15 cellular contexts compared by ENCODE assay signal in genomic region chr4:64271601-64272081, GRCh38.
DNase-seq lines count a peak whose midpoint lies in the region; ATAC-seq, FAIRE-seq and TF ChIP-seq lines count a peak whose summit lies in the region.
"Had no signal": no experiment of that assay in that cellular context is flagged by ENCODE, and none has a peak within 500 bp of the region (broad histone marks: within the 10 kb centered on the region; RNA-seq: fewer than 3 reads in every experiment).

No MANE protein-coding gene starts in this region.

- H2BK12ac ChIP-seq in neuronal stem cell (ENCODE audit: low read length) = no peak overlapping the region

- H3K4me3 ChIP-seq in MM.1S (ENCODE audit: low read length) (no peak overlapping the region), astrocyte (ENCODE audit: insufficient read depth, low read depth, low read length) (peak overlapping the region; percentile 10), neuronal stem cell (ENCODE audit: low read length in 2 of 2) (no peak overlapping the region), tibial nerve (no peak overlapping the region)
- H3K4me3 ChIP-seq: mucosa of descending colon, uterus had no signal

- no peak overlapping the region for H2BK15ac ChIP-seq in neuronal stem cell (ENCODE audit: low read length)

- H3K27ac Mint-ChIP-seq in astrocyte (ENCODE audit: unreplicated experiment) = no peak overlapping the region
- no peak overlapping the region for H3K27ac Mint-ChIP-seq in stimulated activated memory B cell treated with anti-CD40 and anti-IgM and Interleukin-4, amounts not matched to agents 10 μg/mL and 1 μg/mL and 100 μg/mL, for 72 hours
- H3K27ac Mint-ChIP-seq: CD4-positive, alpha-beta memory T cell had no signal

- H4K20me1 ChIP-seq in MM.1S (ENCODE audit: insufficient read depth, low read length) (no peaks in the 10 kb centered on the region), astrocyte (ENCODE audit: insufficient read depth, low read length) (no peaks in the 10 kb centered on the region)

- no peak overlapping the region for H3K18ac ChIP-seq in neuronal stem cell (ENCODE audit: low read length)

- no peak overlapping the region; the same call in 1 of the 2 replicates for H3K4me2 ChIP-seq in MM.1S (ENCODE audit: low read depth, low read length)
- peak overlapping the region; percentile 36 for H3K4me2 ChIP-seq in astrocyte (ENCODE audit: low read length)
- no peak overlapping the region for H3K4me2 ChIP-seq in neuronal stem cell (ENCODE audit: insufficient read depth, low read length, poor library complexity, severe bottlenecking)

- H2AK5ac ChIP-seq in neuronal stem cell (ENCODE audit: low read depth, low read length) = no peak overlapping the region

- H3K9ac ChIP-seq in MM.1S (ENCODE audit: low read length) = no peak overlapping the region
- no peak overlapping the region for H3K9ac ChIP-seq in astrocyte (ENCODE audit: low read length)
- no peak overlapping the region for H3K9ac ChIP-seq in neuronal stem cell (ENCODE audit: low read depth, low read length, poor library complexity)

- H4K8ac ChIP-seq in neuronal stem cell (ENCODE audit: low read depth, low read length) = no peak overlapping the region

- TF ChIP-seq EP300 in tibial nerve (IDR thresholded peaks at IDR 0.05) = no peak

- no peak overlapping the region for H3K23ac ChIP-seq in neuronal stem cell (ENCODE audit: low read depth, low read length, poor library complexity)

- ATAC-seq in stimulated activated memory B cell treated with anti-CD40 and anti-IgM and Interleukin-4, amounts not matched to agents 10 μg/mL and 1 μg/mL and 100 μg/mL, for 72 hours = no peak
- ATAC-seq: activated CD4-positive, CD25-positive, alpha-beta regulatory T cell treated with anti-CD3 and anti-CD28 coated beads, Interleukin-2, amount 50 U/mL, for 24 hours; mucosa of descending colon had no signal

- no peaks in the 10 kb centered on the region for H3K4me1 Mint-ChIP-seq in astrocyte (ENCODE audit: low read depth, unreplicated experiment)
- H3K4me1 Mint-ChIP-seq in stimulated activated memory B cell treated with anti-CD40 and anti-IgM and Interleukin-4, amounts not matched to agents 10 μg/mL and 1 μg/mL and 100 μg/mL, for 72 hours = no peaks in the 10 kb centered on the region
- H3K4me1 Mint-ChIP-seq: CD4-positive, alpha-beta memory T cell had no signal

- no peak for FAIRE-seq in astrocyte (lab: Jason Lieb, UNC)
- FAIRE-seq in GM12892 (lab: Jason Lieb, UNC) = no peak
- FAIRE-seq: endothelial cell of umbilical vein had no signal

- WGBS in neuronal stem cell (ENCODE audit: extremely low coverage in 2 of 2, insufficient read length in 2 of 2, insufficient replicate concordance in 1 of 2), 2 donors = no CpG with 5 or more reads among the region's 9 CpGs
- WGBS in tibial nerve, 2 donors = 82 to 87% methylated on average over 9 of the region's 9 CpGs

- no peak overlapping the region for H2BK5ac ChIP-seq in neuronal stem cell (ENCODE audit: low read length)

- TF ChIP-seq POLR2A in tibial nerve (IDR thresholded peaks at IDR 0.05) (no peak), GM12892 (IDR thresholded peaks at IDR 0.05; ENCODE audit: low read depth, low read length) (no peak)

- TF ChIP-seq CTCF in MM.1S (IDR thresholded peaks at IDR 0.05; ENCODE audit: low read length) (no peak), astrocyte (IDR thresholded peaks at IDR 0.05; ENCODE audit: insufficient read depth, low read depth, low read length) (no peak), tibial nerve (IDR thresholded peaks at IDR 0.05) (no peak)

- no peaks in the 10 kb centered on the region for H3K9me3 ChIP-seq in MM.1S (replicated peaks; ENCODE audit: insufficient read depth, low read length)
- H3K9me3 ChIP-seq in astrocyte (ENCODE audit: insufficient read depth, low read depth, low read length) = no peaks in the 10 kb centered on the region
- H3K9me3 ChIP-seq in neuronal stem cell (replicated peaks in 1 of 2; ENCODE audit: control insufficient read depth in 2 of 2, insufficient read depth in 1 of 2, low read depth in 1 of 2, low read length in 2 of 2) = no peaks in the 10 kb centered on the region
- H3K9me3 ChIP-seq in tibial nerve = no peaks in the 10 kb centered on the region
- H3K9me3 ChIP-seq: uterus had no signal

- H3K4me3 Mint-ChIP-seq in astrocyte (ENCODE audit: unreplicated experiment) = no peak overlapping the region
- H3K4me3 Mint-ChIP-seq in stimulated activated memory B cell treated with anti-CD40 and anti-IgM and Interleukin-4, amounts not matched to agents 10 μg/mL and 1 μg/mL and 100 μg/mL, for 72 hours = no peak overlapping the region
- H3K4me3 Mint-ChIP-seq: CD4-positive, alpha-beta memory T cell had no signal

- peaks cover 1% of the 10 kb centered on the region for H3K9me3 Mint-ChIP-seq in astrocyte (ENCODE audit: unreplicated experiment)
- peaks cover 7% of the 10 kb centered on the region for H3K9me3 Mint-ChIP-seq in stimulated activated memory B cell treated with anti-CD40 and anti-IgM and Interleukin-4, amounts not matched to agents 10 μg/mL and 1 μg/mL and 100 μg/mL, for 72 hours

- H2BK120ac ChIP-seq in neuronal stem cell (ENCODE audit: low read depth, low read length) = no peak overlapping the region

- H3K27me3 ChIP-seq in MM.1S (replicated peaks; ENCODE audit: insufficient read depth, low read length) (no peaks in the 10 kb centered on the region), astrocyte (ENCODE audit: insufficient read depth, low read length) (no peaks in the 10 kb centered on the region), neuronal stem cell (ENCODE audit: control insufficient read depth in 3 of 3, insufficient read depth in 3 of 3, low read depth in 1 of 3, low read length in 3 of 3) (no peaks in the 10 kb centered on the region), tibial nerve (no peaks in the 10 kb centered on the region)
- H3K27me3 ChIP-seq: brain microvascular endothelial cell, uterus had no signal

- DNase-seq in ELR (ENCODE audit: low read depth) (peak; percentile 42), MM.1S (no peak), astrocyte (ENCODE audit: low read depth) (peak; percentile 0), neuronal stem cell (ENCODE audit: low spot score) (no peak), hepatic stellate cell (ENCODE audit: low spot score) (no peak), tibial nerve (ENCODE audit: low spot score in 2 of 2) (no peak), GM12892 (ENCODE audit: insufficient read length) (no peak)
- DNase-seq: brain microvascular endothelial cell; CD4-positive, alpha-beta memory T cell; mucosa of descending colon; NCI-H1694; uterus had no signal

- no peak overlapping the region for H3K4ac ChIP-seq in neuronal stem cell (ENCODE audit: low read length)

- H3K36me3 ChIP-seq in MM.1S (replicated peaks; ENCODE audit: insufficient read depth, low read length) = no peaks in the 10 kb centered on the region
- no peaks in the 10 kb centered on the region for H3K36me3 ChIP-seq in astrocyte (ENCODE audit: insufficient read depth, low read length)
- H3K36me3 ChIP-seq in neuronal stem cell (replicated peaks in 1 of 2; ENCODE audit: control insufficient read depth in 2 of 2, insufficient read depth in 2 of 2, low read length in 2 of 2) = no peaks in the 10 kb centered on the region
- H3K36me3 ChIP-seq in tibial nerve = no peaks in the 10 kb centered on the region
- H3K36me3 ChIP-seq: brain microvascular endothelial cell, uterus had no signal

- H2AFZ ChIP-seq in MM.1S (ENCODE audit: low read length) (peak overlapping the region; percentile 9; the same call in 1 of the 2 replicates), astrocyte (ENCODE audit: low read depth, low read length) (peak overlapping the region; percentile 56), neuronal stem cell (ENCODE audit: low read length) (peak overlapping the region; percentile 48)

- H3K4me1 ChIP-seq in MM.1S (ENCODE audit: low read length) (no peaks in the 10 kb centered on the region), astrocyte (ENCODE audit: insufficient read depth, low read length) (no peaks in the 10 kb centered on the region), neuronal stem cell (ENCODE audit: control insufficient read depth in 2 of 2, insufficient read depth in 1 of 2, low read depth in 1 of 2, low read length in 2 of 2) (no peaks in the 10 kb centered on the region), tibial nerve (no peaks in the 10 kb centered on the region)
- H3K4me1 ChIP-seq: uterus had no signal

- peaks cover 4% of the 10 kb centered on the region for H3K36me3 Mint-ChIP-seq in astrocyte (ENCODE audit: low read depth, unreplicated experiment)
- no peaks in the 10 kb centered on the region for H3K36me3 Mint-ChIP-seq in stimulated activated memory B cell treated with anti-CD40 and anti-IgM and Interleukin-4, amounts not matched to agents 10 μg/mL and 1 μg/mL and 100 μg/mL, for 72 hours
- H3K36me3 Mint-ChIP-seq: CD4-positive, alpha-beta memory T cell had no signal

- no peaks in the 10 kb centered on the region for H3K9me2 ChIP-seq in MM.1S (replicated peaks; ENCODE audit: insufficient read depth, low read length)

- H3K27ac ChIP-seq in MM.1S (ENCODE audit: low read length) (no peak overlapping the region), astrocyte (ENCODE audit: low read depth, low read length) (no peak overlapping the region), neuronal stem cell (replicated peaks; ENCODE audit: low read length) (no peak overlapping the region), tibial nerve (no peak overlapping the region)
- H3K27ac ChIP-seq: brain microvascular endothelial cell, uterus had no signal

- H4K91ac ChIP-seq in neuronal stem cell (ENCODE audit: low read depth, low read length, poor library complexity) = no peak overlapping the region

- H3K27me3 Mint-ChIP-seq in astrocyte (ENCODE audit: low read depth, unreplicated experiment) = no peaks in the 10 kb centered on the region
- no peaks in the 10 kb centered on the region for H3K27me3 Mint-ChIP-seq in stimulated activated memory B cell treated with anti-CD40 and anti-IgM and Interleukin-4, amounts not matched to agents 10 μg/mL and 1 μg/mL and 100 μg/mL, for 72 hours
- H3K27me3 Mint-ChIP-seq: CD4-positive, alpha-beta memory T cell had no signal

- H3F3A ChIP-seq in MM.1S (ENCODE audit: insufficient read depth, low read length) = no peaks in the 10 kb centered on the region

- no peaks in the 10 kb centered on the region for H3K79me2 ChIP-seq in MM.1S (ENCODE audit: low read length)
- H3K79me2 ChIP-seq in astrocyte (ENCODE audit: insufficient read depth, low read length) = no peaks in the 10 kb centered on the region

- no peak overlapping the region for H3K14ac ChIP-seq in neuronal stem cell (ENCODE audit: low read length)

- no peaks in the 10 kb centered on the region for H3K79me1 ChIP-seq in neuronal stem cell (ENCODE audit: low read depth, low read length)

Comparison
In these comparisons a context has a peak if more than half of its experiments do, and no peak if none do; other contexts are left out.
1. DNase-seq: peak in ELR (single experiment) and astrocyte (single experiment); none in MM.1S (single experiment), neuronal stem cell (single experiment), hepatic stellate cell (single experiment), tibial nerve (0 of 2) and GM12892 (single experiment).
2. Peak in every context shown above with its lines, with median percentiles within 50 percentile points of each other: H2AFZ ChIP-seq.